In the genomic region with DNA sequence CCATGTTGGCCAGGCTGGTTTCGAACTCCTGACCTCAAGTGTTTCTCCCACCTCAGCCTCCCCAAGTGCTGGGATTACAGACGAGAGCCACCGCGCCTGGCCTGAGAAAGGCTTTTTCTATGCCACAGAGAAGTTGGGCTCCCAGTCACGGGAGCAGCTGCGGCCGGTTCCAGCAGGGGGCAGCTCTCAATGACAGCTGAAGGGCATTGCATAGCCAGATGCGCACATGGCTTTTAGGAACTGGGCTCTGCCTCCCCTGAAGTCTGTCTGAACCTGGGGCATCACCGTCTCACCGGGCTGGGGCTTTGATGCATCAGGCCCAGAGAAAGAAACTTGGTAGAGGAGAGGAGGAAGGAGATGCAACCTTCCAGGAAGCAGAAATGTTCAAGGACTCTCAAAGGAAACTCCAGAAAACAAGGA, we compare ENCODE assay signal across 1 cellular context.
A peak's percentile ranks its signal among the peaks of the same experiment; 100 is the strongest.
TF ChIP-seq lines count a peak whose summit lies in the region.

No MANE protein-coding gene starts in this region.

TF ChIP-seq in GM12878, 131 proteins besides CTCF, POLR2A, EP300 and RAD21 (continued from another document):
- TF ChIP-seq, protein P1, sequence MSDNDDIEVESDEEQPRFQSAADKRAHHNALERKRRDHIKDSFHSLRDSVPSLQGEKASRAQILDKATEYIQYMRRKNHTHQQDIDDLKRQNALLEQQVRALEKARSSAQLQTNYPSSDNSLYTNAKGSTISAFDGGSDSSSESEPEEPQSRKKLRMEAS (IDR thresholded peaks at IDR 0.05; ENCODE audit: low read depth, low read length): peak; percentile 85
- TF ChIP-seq CBFB (IDR thresholded peaks at IDR 0.05; ENCODE audit: low read depth) (no peak), TCF12 (IDR thresholded peaks at IDR 0.05; ENCODE audit: low read depth, low read length) (peak; percentile 77; the same call in 1 of the 2 replicates), CEBPB (IDR thresholded peaks at IDR 0.05; ENCODE audit: borderline replicate concordance in 1 of 2, low read depth in 2 of 2, low read length in 2 of 2) (no peak)
- TF ChIP-seq, protein P2, sequence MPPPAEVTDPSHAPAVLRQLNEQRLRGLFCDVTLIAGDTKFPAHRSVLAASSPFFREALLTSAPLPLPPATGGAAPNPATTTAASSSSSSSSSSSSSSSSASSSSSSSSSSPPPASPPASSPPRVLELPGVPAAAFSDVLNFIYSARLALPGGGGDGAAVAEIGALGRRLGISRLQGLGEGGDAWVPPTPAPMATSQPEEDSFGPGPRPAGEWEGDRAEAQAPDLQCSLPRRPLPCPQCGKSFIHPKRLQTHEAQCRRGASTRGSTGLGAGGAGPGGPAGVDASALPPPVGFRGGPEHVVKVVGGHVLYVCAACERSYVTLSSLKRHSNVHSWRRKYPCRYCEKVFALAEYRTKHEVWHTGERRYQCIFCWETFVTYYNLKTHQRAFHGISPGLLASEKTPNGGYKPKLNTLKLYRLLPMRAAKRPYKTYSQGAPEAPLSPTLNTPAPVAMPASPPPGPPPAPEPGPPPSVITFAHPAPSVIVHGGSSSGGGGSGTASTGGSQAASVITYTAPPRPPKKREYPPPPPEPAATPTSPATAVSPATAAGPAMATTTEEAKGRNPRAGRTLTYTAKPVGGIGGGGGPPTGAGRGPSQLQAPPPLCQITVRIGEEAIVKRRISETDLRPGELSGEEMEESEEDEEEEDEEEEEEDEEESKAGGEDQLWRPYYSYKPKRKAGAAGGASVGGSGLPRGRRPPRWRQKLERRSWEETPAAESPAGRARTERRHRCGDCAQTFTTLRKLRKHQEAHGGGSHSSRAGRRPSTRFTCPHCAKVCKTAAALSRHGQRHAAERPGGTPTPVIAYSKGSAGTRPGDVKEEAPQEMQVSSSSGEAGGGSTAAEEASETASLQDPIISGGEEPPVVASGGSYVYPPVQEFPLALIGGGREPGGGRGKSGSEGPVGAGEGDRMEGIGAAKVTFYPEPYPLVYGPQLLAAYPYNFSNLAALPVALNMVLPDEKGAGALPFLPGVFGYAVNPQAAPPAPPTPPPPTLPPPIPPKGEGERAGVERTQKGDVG (CRISPR knock-in tag; IDR thresholded peaks at IDR 0.05): no peak
